Comparison of ENCODE assay signal across 9 cellular contexts in the genomic region with DNA sequence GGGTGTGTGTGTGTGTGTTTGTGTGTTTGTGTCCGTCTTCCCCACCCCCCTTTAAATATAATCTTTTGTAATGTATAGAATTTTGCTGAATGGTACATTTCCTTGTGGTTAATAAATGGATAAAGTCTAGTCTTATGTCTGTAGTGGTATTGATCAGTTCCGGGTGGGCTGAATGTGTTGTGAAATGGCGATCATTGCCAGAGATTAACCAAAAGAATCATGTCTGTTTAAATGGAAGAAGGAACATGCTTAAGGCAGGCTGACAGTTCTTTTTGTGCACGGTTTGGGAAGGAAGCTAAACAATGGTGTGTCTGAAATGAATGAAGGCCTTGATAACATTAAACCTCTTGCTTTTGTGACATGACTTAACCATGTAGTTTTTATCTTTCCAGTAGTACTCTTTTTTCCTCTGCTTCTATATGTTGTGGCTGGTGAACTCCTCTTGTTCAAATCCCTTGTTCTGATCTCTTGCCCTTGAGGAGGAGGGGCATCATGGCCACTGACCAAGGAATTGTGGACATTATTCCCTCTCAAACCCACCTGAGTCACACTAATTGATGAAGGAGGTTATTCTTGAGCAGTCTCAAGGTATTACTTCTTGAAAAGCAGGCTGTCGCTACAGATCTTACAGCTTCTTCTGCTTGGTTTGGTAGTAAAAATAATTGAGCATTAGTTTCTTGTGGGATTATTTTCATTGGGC. TPM values are rescaled to one million over a fixed set of nuclear protein-coding genes. Genes with fewer than 3 reads are reported as not detected.
A peak's percentile ranks its signal among the peaks of the same experiment; 100 is the strongest.
DNase-seq lines count a peak whose midpoint lies in the region; ATAC-seq, FAIRE-seq and TF ChIP-seq lines count a peak whose summit lies in the region.
"Had no signal": no experiment of that assay in that cellular context is flagged by ENCODE, and none has a peak within 500 bp of the region (broad histone marks: within the 10 kb centered on the region; RNA-seq: fewer than 3 reads in every experiment).

No MANE protein-coding gene starts in this region.

- H3K27ac ChIP-seq in A673 (ENCODE audit: low read depth, low read length, poor library complexity, severe bottlenecking) (no peak overlapping the region), left lung (no peak overlapping the region)

- peaks cover 7% of the 10 kb centered on the region for H3K9me3 Mint-ChIP-seq in type B pancreatic cell

- peaks cover 6% of the 10 kb centered on the region for H3K36me3 Mint-ChIP-seq in type B pancreatic cell

- no peak for TF ChIP-seq POLR2A in H54 (IDR thresholded peaks at IDR 0.05; ENCODE audit: low read depth, low read length)

- H3K4me3 ChIP-seq in A673 (ENCODE audit: low read depth, low read length, poor library complexity, severe bottlenecking): peak overlapping the region; percentile 75
- H3K4me3 ChIP-seq in astrocyte of the cerebellum (ENCODE audit: low read depth, low read length): peak overlapping the region; percentile 74
- H3K4me3 ChIP-seq in left lung: peak overlapping the region; percentile 47 to 68

- in situ Hi-C loops in astrocyte of the cerebellum (cut with HindIII; ENCODE audit: low sequenced_read_pairs): no loop called here

- FAIRE-seq in H54 (lab: Jason Lieb, UNC): peak; percentile 87
- FAIRE-seq: endometrium had no signal

- no peaks in the 10 kb centered on the region for H3K9me3 ChIP-seq in A673 (ENCODE audit: low read depth, low read length, poor library complexity, severe bottlenecking)
- no peaks in the 10 kb centered on the region for H3K9me3 ChIP-seq in left lung

- POLR2A ChIA-PET in A673 (lab: Charles Lee; ENCODE audit: low non-redundant PET): no interaction called here

- TF ChIP-seq CTCF in A673 (conservative IDR thresholded peaks at IDR 0.05; ENCODE audit: low read depth, low read length) (no peak), astrocyte of the cerebellum (IDR thresholded peaks at IDR 0.05; ENCODE audit: low read depth, low read length, missing control alignments) (no peak), left lung (IDR thresholded peaks at IDR 0.05) (no peak), type B pancreatic cell (conservative IDR thresholded peaks at IDR 0.05) (no peak)

- peaks cover 17% of the 10 kb centered on the region for H3K4me1 ChIP-seq in A673 (ENCODE audit: insufficient read depth, low read length, poor library complexity, severe bottlenecking)
- peaks cover 6 to 44% of the 10 kb centered on the region in 2 donors for H3K4me1 ChIP-seq in left lung

- H3K27me3 ChIP-seq in A673 (replicated peaks; ENCODE audit: insufficient read depth, low read depth, low read length, poor library complexity): no peaks in the 10 kb centered on the region
- peaks cover 0 to 52% of the 10 kb centered on the region in 2 donors for H3K27me3 ChIP-seq in left lung

- H3K27ac Mint-ChIP-seq in type B pancreatic cell: peak overlapping the region; percentile 54

- DNase-seq in A673 (ENCODE audit: low spot score): no peak
- DNase-seq in H54 (ENCODE audit: insufficient read length, low spot score): no peak
- DNase-seq in astrocyte of the cerebellum (ENCODE audit: low read depth): no peak
- no peak for DNase-seq in left lung
- DNase-seq in type B pancreatic cell (ENCODE audit: extremely low spot score, unreplicated experiment): no peak
- DNase-seq in stimulated activated CD4-positive, alpha-beta T cell treated with anti-CD3 and anti-CD28 coated beads, Interleukin-12 subunit alpha, Interleukin-12 subunit beta, amount 100 ng/mL, for 4 hours: no peak
- no peak for DNase-seq in NK-92 treated with Interleukin-12 subunit alpha and Interleukin-12 subunit beta, amount 100 ng/mL, for 24 hours (lab: John Stamatoyannopoulos, UW)

- intact Hi-C loops in A673 (cut with micrococcal nuclease; ENCODE audit: unreplicated experiment): no loop called here
- intact Hi-C loops in left lung (cut with DNase I): no loop called here

- no TSS peak for BruUV-seq in A673 (replicated peaks; lab: Mats Ljungman, UMichigan)

- H3K36me3 ChIP-seq in A673 (ENCODE audit: insufficient read depth, low read length, poor library complexity, severe bottlenecking): no peaks in the 10 kb centered on the region
- H3K36me3 ChIP-seq in left lung: no peaks in the 10 kb centered on the region

- CTCF ChIA-PET in A673 (lab: Charles Lee): interaction anchor here (0.5 kb wide), 1 partner anchor 84 kb away, joined by 4 read pairs; no protein-coding TSS in a partner anchor

- no peaks in the 10 kb centered on the region for H3K27me3 Mint-ChIP-seq in type B pancreatic cell

- H3K4me3 Mint-ChIP-seq in type B pancreatic cell: peak overlapping the region; percentile 92

- peaks cover 35% of the 10 kb centered on the region for H3K4me1 Mint-ChIP-seq in type B pancreatic cell (ENCODE audit: unreplicated experiment)

- ATAC-seq in left lung (no peak), GM19467 (IDR thresholded peaks at IDR 0.05; ENCODE audit: unreplicated experiment) (no peak)

RNA-seq across cellular contexts. Expression of gene ACVR2A, which starts 1.7 kb away (rescaled TPM):
- total RNA-seq in A673 (2021) (17.9 and 18.3 TPM in 2 replicates), left lung (10 to 100 TPM; 17.8 to 21.1 TPM), type B pancreatic cell (ENCODE audit: low replicate concordance) (24.6 and 31.9 TPM in 2 replicates)
